8 cellular contexts compared by ENCODE assay signal in genomic region chr11:47526032-47526431, GRCh38. TPM values are rescaled to one million over a fixed set of nuclear protein-coding genes. Genes with fewer than 3 reads are reported as not detected.
DNase-seq lines count a peak whose midpoint lies in the region; ATAC-seq and TF ChIP-seq lines count a peak whose summit lies in the region.
"Not testable (repeated sequence)": the region's sequence is repeated elsewhere in the genome, so short reads cannot be mapped to it uniquely, and the experiment has no call there.

No MANE protein-coding gene starts in this region.

- H3K79me2 ChIP-seq in GM23338 (replicated peaks; ENCODE audit: insufficient read depth) (peaks cover 100% of the 10 kb centered on the region), SK-N-SH (ENCODE audit: insufficient read depth) (peaks cover 100% of the 10 kb centered on the region), smooth muscle cell (ENCODE audit: low read depth) (peaks cover 96% of the 10 kb centered on the region)

- not testable (repeated sequence) for TF ChIP-seq POLR2A in uterus (IDR thresholded peaks at IDR 0.05)

- H3F3A ChIP-seq in GM23338 (replicated peaks; ENCODE audit: low read depth) = not testable (repeated sequence)
- H3F3A ChIP-seq in SK-N-SH (replicated peaks; ENCODE audit: insufficient read depth) (peaks cover 29% of the 10 kb centered on the region), smooth muscle cell (ENCODE audit: low read depth) (peaks cover 29% of the 10 kb centered on the region)

- H3K4me3 Mint-ChIP-seq in GM23338, nephron: not testable (repeated sequence)
- peak overlapping the region; percentile 75 for H3K4me3 Mint-ChIP-seq in activated T-helper 17 cell treated with anti-CD3 and anti-CD28 coated beads, Interleukin-2, amount 50 U/mL, for 72 hours

- H4K20me1 ChIP-seq in GM23338 (replicated peaks; ENCODE audit: insufficient read depth) = peaks cover 85% of the 10 kb centered on the region
- peaks cover 97% of the 10 kb centered on the region for H4K20me1 ChIP-seq in SK-N-SH (ENCODE audit: insufficient read depth)
- H4K20me1 ChIP-seq in smooth muscle cell (ENCODE audit: low read depth) = peaks cover 99% of the 10 kb centered on the region

- not testable (repeated sequence) for H3K9me2 ChIP-seq in GM23338 (ENCODE audit: insufficient read depth); SK-N-SH

- H3K4me3 ChIP-seq in GM23338; SK-N-SH (ENCODE audit: low read depth in 2 of 2, low read length in 1 of 2); cardiac muscle cell; smooth muscle cell; uterus: not testable (repeated sequence)

- not testable (repeated sequence) for ATAC-seq in GM23338; activated T-helper 17 cell treated with anti-CD3 and anti-CD28 coated beads, Interleukin-2, amount 50 U/mL, for 72 hours (replicated peaks)

- not testable (repeated sequence) for DNase-seq in GM23338 (ENCODE audit: low spot score); SK-N-SH; cardiac muscle cell (ENCODE audit: low read depth in 1 of 2, low spot score in 1 of 2); smooth muscle cell (lab: John Stamatoyannopoulos, UW; ENCODE audit: unreplicated experiment); uterus
- DNase-seq in caudate nucleus (lab: John Stamatoyannopoulos, UW) = peak in 4 of 61 donors; percentile 4 to 22 (median 16)

- H3K4me1 Mint-ChIP-seq in GM23338 (peaks cover 36% of the 10 kb centered on the region), nephron (peaks cover 38% of the 10 kb centered on the region)
- H3K4me1 Mint-ChIP-seq in activated T-helper 17 cell treated with anti-CD3 and anti-CD28 coated beads, Interleukin-2, amount 50 U/mL, for 72 hours = peaks cover 33% of the 10 kb centered on the region

- peak overlapping the region; percentile 78 for H3K27ac ChIP-seq in GM23338 (ENCODE audit: low read depth)
- H3K27ac ChIP-seq in SK-N-SH (ENCODE audit: low read depth in 2 of 2, low read length in 1 of 2) = peak overlapping the region in 1 of 2 experiments; percentile 92; a peak in 1 of 4 replicates
- peak overlapping the region; percentile 45 for H3K27ac ChIP-seq in caudate nucleus (ENCODE audit: low read depth, low read length)
- peak overlapping the region; percentile 99 for H3K27ac ChIP-seq in cardiac muscle cell
- H3K27ac ChIP-seq in smooth muscle cell (ENCODE audit: low read depth) = peak overlapping the region; percentile 95
- H3K27ac ChIP-seq in uterus = peak overlapping the region; percentile 77 to 93

- WGBS in SK-N-SH (ENCODE audit: low lambda C conversion rate) = 94% methylated on average over 9 of the region's 9 CpGs
- 97% methylated on average over 9 of the region's 9 CpGs for WGBS in smooth muscle cell (ENCODE audit: low lambda C conversion rate)

- H3K27me3 Mint-ChIP-seq in GM23338 (ENCODE audit: insufficient read depth, low read depth, poor library complexity); activated T-helper 17 cell treated with anti-CD3 and anti-CD28 coated beads, Interleukin-2, amount 50 U/mL, for 72 hours; nephron (ENCODE audit: low read depth): not testable (repeated sequence)

- not testable (repeated sequence) for H3K27me3 ChIP-seq in GM23338 (ENCODE audit: insufficient read depth); SK-N-SH (ENCODE audit: insufficient read depth); cardiac muscle cell; smooth muscle cell (ENCODE audit: low read depth); uterus

- H3K36me3 Mint-ChIP-seq in GM23338 (ENCODE audit: low read depth); nephron (ENCODE audit: low read depth): not testable (repeated sequence)
- H3K36me3 Mint-ChIP-seq in activated T-helper 17 cell treated with anti-CD3 and anti-CD28 coated beads, Interleukin-2, amount 50 U/mL, for 72 hours (ENCODE audit: low read depth) = peaks cover 28% of the 10 kb centered on the region

- intact Hi-C loops in uterus (cut with DNase I; ENCODE audit: low total_unique reads) = not testable (repeated sequence)

- TF ChIP-seq EP300 in SK-N-SH (IDR thresholded peaks at IDR 0.05; ENCODE audit: borderline replicate concordance in 1 of 2, low read depth in 1 of 2, low read length in 1 of 2) = not testable (repeated sequence)

- TF ChIP-seq CTCF in GM23338 (conservative IDR thresholded peaks at IDR 0.05; ENCODE audit: low read depth in 2 of 2); SK-N-SH (IDR thresholded peaks at IDR 0.05); cardiac muscle cell (IDR thresholded peaks at IDR 0.05; ENCODE audit: low read depth, low read length); nephron (IDR thresholded peaks at IDR 0.05; ENCODE audit: unreplicated experiment in 3 of 3); smooth muscle cell (IDR thresholded peaks at IDR 0.05; ENCODE audit: borderline replicate concordance, insufficient read depth, poor library complexity, severe bottlenecking); uterus (IDR thresholded peaks at IDR 0.05): not testable (repeated sequence)

- H3K36me3 ChIP-seq in GM23338 (ENCODE audit: insufficient read depth); cardiac muscle cell; smooth muscle cell (ENCODE audit: low read depth); uterus: not testable (repeated sequence)
- H3K36me3 ChIP-seq in SK-N-SH (replicated peaks in 1 of 2; ENCODE audit: control insufficient read depth in 1 of 2, insufficient read depth in 2 of 2, low read length in 1 of 2) = peaks cover 0 to 22% of the 10 kb centered on the region in 2 experiments

- H3K9me3 Mint-ChIP-seq in GM23338; activated T-helper 17 cell treated with anti-CD3 and anti-CD28 coated beads, Interleukin-2, amount 50 U/mL, for 72 hours; nephron: not testable (repeated sequence)

- H3K4me1 ChIP-seq in GM23338 (ENCODE audit: insufficient read depth) (peaks cover 41% of the 10 kb centered on the region), SK-N-SH (ENCODE audit: control insufficient read depth in 1 of 2, insufficient read depth in 2 of 2, low read depth in 1 of 2, low read length in 1 of 2) (peaks cover 18 to 34% of the 10 kb centered on the region in 2 experiments), cardiac muscle cell (ENCODE audit: low read depth) (peaks cover 45% of the 10 kb centered on the region), smooth muscle cell (ENCODE audit: low read depth) (peaks cover 28% of the 10 kb centered on the region)
- H3K4me1 ChIP-seq in uterus = not testable (repeated sequence)

- H3K9ac ChIP-seq in SK-N-SH; smooth muscle cell (ENCODE audit: low read depth): not testable (repeated sequence)

- CTCF ChIA-PET in SK-N-SH (lab: Yijun Ruan, JAX) = interaction anchor here (0.6 kb wide), 1 partner anchor 47 kb away, joined by 3 read pairs; no protein-coding TSS in a partner anchor

- H3K27ac Mint-ChIP-seq in GM23338 (peak overlapping the region; percentile 84; the same call in 1 of the 2 replicates), nephron (peak overlapping the region in 2 of 3 experiments; percentile 68 to 92)
- H3K27ac Mint-ChIP-seq in activated T-helper 17 cell treated with anti-CD3 and anti-CD28 coated beads, Interleukin-2, amount 50 U/mL, for 72 hours = peak overlapping the region; percentile 10

- not testable (repeated sequence) for H3K9me3 ChIP-seq in SK-N-SH; cardiac muscle cell (ENCODE audit: low read depth); smooth muscle cell (replicated peaks; ENCODE audit: low read depth); uterus

- POLR2A ChIA-PET in SK-N-SH (lab: Yijun Ruan, JAX) = interaction anchor here (1.0 kb wide), 1 partner anchor 17 kb away, joined by 3 read pairs; no protein-coding TSS in a partner anchor

- H2AFZ ChIP-seq in GM23338; SK-N-SH (ENCODE audit: low read depth); smooth muscle cell (ENCODE audit: low read depth): not testable (repeated sequence)

- H3K4me2 ChIP-seq in GM23338 (peak overlapping the region; percentile 55; the same call in 1 of the 2 replicates), SK-N-SH (0 out of 2 replicates have a peak overlapping the region, but pooled peaks have one; percentile 58)
- not testable (repeated sequence) for H3K4me2 ChIP-seq in smooth muscle cell

- TF ChIP-seq RAD21 in SK-N-SH (IDR thresholded peaks at IDR 0.05; ENCODE audit: low read length) = not testable (repeated sequence)

RNA-seq across cellular contexts. Expression of gene CELF1, which starts 26.9 kb away (rescaled TPM):
- total RNA-seq in GM23338 (2014; rRNA removed; shearing (Covaris generic)) = 233 TPM in 2 replicates
- polyA plus RNA-seq in GM23338 (2016; fragmentation: Nextera tagmentation; extraction: Ambion mirVana) = 124 and 134 TPM in 2 replicates
- 47.5 and 69.3 TPM in 2 replicates for polyA plus RNA-seq in SK-N-SH (2012; rRNA removed)
- 39.9 and 45.4 TPM in 2 replicates for polyA plus RNA-seq in SK-N-SH (2012; cell fraction: cytosol; rRNA removed)
- polyA plus RNA-seq in SK-N-SH (2012; cell fraction: nucleus; rRNA removed) = 95.8 and 146 TPM in 2 replicates
- total RNA-seq in activated T-helper 17 cell treated with anti-CD3 and anti-CD28 coated beads, Interleukin-2, amount 50 U/mL, for 72 hours = 100 to 1,000 TPM; 118 to 143 TPM
- 72.2 and 178 TPM in 2 replicates for total RNA-seq in cardiac muscle cell
- 98.9 and 162 TPM in 2 replicates for polyA plus RNA-seq in cardiac muscle cell
- total RNA-seq in smooth muscle cell = 64.8 and 78.2 TPM in 2 replicates
- 42.5 and 49.4 TPM in 2 replicates for polyA plus RNA-seq in smooth muscle cell
- total RNA-seq in uterus = 100 to 1,000 TPM in 3 of 4 donors, 10 to 100 TPM in 1; 51.2 to 138 (median 121) TPM

RNA-seq across cellular contexts. Expression of gene PTPMT1, which starts 39.4 kb away (rescaled TPM):
- total RNA-seq in GM23338 (2014; rRNA removed; shearing (Covaris generic)) = 87.0 and 109 TPM in 2 replicates
- polyA plus RNA-seq in GM23338 (2016; fragmentation: Nextera tagmentation; extraction: Ambion mirVana) (106 and 109 TPM in 2 replicates), SK-N-SH (2012; rRNA removed) (64.4 and 69.0 TPM in 2 replicates), cardiac muscle cell (123 and 143 TPM in 2 replicates), smooth muscle cell (75.5 and 103 TPM in 2 replicates)
- polyA plus RNA-seq in SK-N-SH (2012; cell fraction: cytosol; rRNA removed) = 58.8 and 68.7 TPM in 2 replicates
- polyA plus RNA-seq in SK-N-SH (2012; cell fraction: nucleus; rRNA removed) = 29.0 and 31.1 TPM in 2 replicates
- 10 to 100 TPM; 17.8 to 39.1 TPM for total RNA-seq in activated T-helper 17 cell treated with anti-CD3 and anti-CD28 coated beads, Interleukin-2, amount 50 U/mL, for 72 hours
- total RNA-seq in cardiac muscle cell (212 and 246 TPM in 2 replicates), smooth muscle cell (136 and 152 TPM in 2 replicates), uterus (10 to 100 TPM; 28.5 to 74.4 (median 48.7) TPM)

RNA-seq across cellular contexts. Expression of gene KBTBD4, which starts 52.7 kb away (rescaled TPM):
- total RNA-seq in GM23338 (2014; rRNA removed; shearing (Covaris generic)) = 16.6 and 17.2 TPM in 2 replicates
- polyA plus RNA-seq in GM23338 (2016; fragmentation: Nextera tagmentation; extraction: Ambion mirVana) = 4.1 and 5.8 TPM in 2 replicates
- 16.8 and 24.6 TPM in 2 replicates for polyA plus RNA-seq in SK-N-SH (2012; rRNA removed)
- polyA plus RNA-seq in SK-N-SH (2012; cell fraction: cytosol; rRNA removed) = 12.0 and 18.8 TPM in 2 replicates
- polyA plus RNA-seq in SK-N-SH (2012; cell fraction: nucleus; rRNA removed) = 12.1 and 17.0 TPM in 2 replicates
- total RNA-seq in activated T-helper 17 cell treated with anti-CD3 and anti-CD28 coated beads, Interleukin-2, amount 50 U/mL, for 72 hours = 10 to 100 TPM; 26.9 to 27.3 TPM
- 16.9 and 22.5 TPM in 2 replicates for total RNA-seq in cardiac muscle cell
- 18.6 and 23.9 TPM in 2 replicates for polyA plus RNA-seq in cardiac muscle cell
- total RNA-seq in smooth muscle cell = 9.4 and 17.5 TPM in 2 replicates
- 13.7 and 14.2 TPM in 2 replicates for polyA plus RNA-seq in smooth muscle cell
- 10 to 100 TPM in 3 of 4 donors, 1 to 10 TPM in 1; 9.7 to 36.3 (median 18.5) TPM for total RNA-seq in uterus

RNA-seq across cellular contexts. Expression of gene NDUFS3, which starts 52.8 kb away (rescaled TPM):
- 99.5 and 108 TPM in 2 replicates for total RNA-seq in GM23338 (2014; rRNA removed; shearing (Covaris generic))
- polyA plus RNA-seq in GM23338 (2016; fragmentation: Nextera tagmentation; extraction: Ambion mirVana) (168 and 185 TPM in 2 replicates), SK-N-SH (2012; rRNA removed) (150 and 163 TPM in 2 replicates), cardiac muscle cell (210 and 232 TPM in 2 replicates), smooth muscle cell (106 and 110 TPM in 2 replicates)
- polyA plus RNA-seq in SK-N-SH (2012; cell fraction: cytosol; rRNA removed) = 143 and 146 TPM in 2 replicates
- 184 and 200 TPM in 2 replicates for polyA plus RNA-seq in SK-N-SH (2012; cell fraction: nucleus; rRNA removed)
- total RNA-seq in activated T-helper 17 cell treated with anti-CD3 and anti-CD28 coated beads, Interleukin-2, amount 50 U/mL, for 72 hours = 100 to 1,000 TPM in 1 of 2 donors, 10 to 100 TPM in 1; 90.3 to 167 TPM
- total RNA-seq in cardiac muscle cell (79.1 and 128 TPM in 2 replicates), smooth muscle cell (53.8 and 60.8 TPM in 2 replicates), uterus (10 to 100 TPM; 59.2 to 67.6 (median 62.5) TPM)

Comparison
In these comparisons a context has a peak if more than half of its experiments do, and no peak if none do; other contexts are left out.
1. H3K27ac Mint-ChIP-seq: peak in every context shown above with its lines; median percentile 84 in GM23338; 80 in nephron; 10 in activated T-helper 17 cell treated with anti-CD3 and anti-CD28 coated beads, Interleukin-2, amount 50 U/mL, for 72 hours.